8 cellular contexts compared by ENCODE assay signal in the genomic region with DNA sequence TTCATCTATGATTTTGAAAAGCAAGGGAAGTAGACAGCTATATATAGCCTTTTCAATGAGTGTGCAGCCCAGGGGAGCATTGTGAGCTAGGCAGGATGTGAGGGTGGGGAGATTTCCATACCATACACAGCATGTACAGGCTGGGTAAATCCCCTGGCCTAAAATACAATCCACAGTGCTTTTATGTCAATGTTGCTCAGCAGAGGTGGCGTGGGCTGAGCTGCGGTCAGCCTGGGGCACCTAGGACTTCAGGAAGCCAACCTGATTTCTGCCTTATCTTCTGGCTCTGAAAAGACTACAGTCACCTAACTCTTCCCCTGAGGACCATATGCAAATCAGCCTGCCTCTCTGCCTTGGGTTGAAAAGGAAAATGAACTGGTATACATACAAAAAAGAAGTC. TPM values are rescaled to one million over a fixed set of nuclear protein-coding genes. Genes with fewer than 3 reads are reported as not detected.
DNase-seq lines count a peak whose midpoint lies in the region; ATAC-seq and TF ChIP-seq lines count a peak whose summit lies in the region.

No MANE protein-coding gene starts in this region.

- no peaks in the 10 kb centered on the region for H3K9me3 ChIP-seq in esophagus squamous epithelium

- peak; percentile 89 for DNase-seq in activated CD8-positive, alpha-beta memory T cell treated with anti-CD3 and anti-CD28 coated beads for 24 hours
- peak; percentile 82 to 90 (median 84) for DNase-seq in stimulated activated CD4-positive, alpha-beta T cell treated with anti-CD3 and anti-CD28 coated beads, Interleukin-12 subunit alpha, Interleukin-12 subunit beta, amount 100 ng/mL, for 48 hours (ENCODE audit: low read depth in 2 of 3, low spot score in 1 of 3)
- no peak for DNase-seq in dermis blood vessel endothelial cell
- DNase-seq in cardiac septum (ENCODE audit: low spot score) = no peak
- DNase-seq in AG08395 (ENCODE audit: low spot score) = no peak
- DNase-seq in esophagus squamous epithelium (lab: John Stamatoyannopoulos, UW) = no peak

- no peak overlapping the region for H3K4me3 ChIP-seq in esophagus squamous epithelium

- H3K27me3 ChIP-seq in esophagus squamous epithelium = no peaks in the 10 kb centered on the region

- no peak overlapping the region for H3K27ac ChIP-seq in esophagus squamous epithelium

- intact Hi-C loops in cardiac septum (cut with DNase I) (no loop called here), esophagus squamous epithelium (cut with DNase I) (no loop called here)

- 33 to 47% methylated on average over 2 of the region's 2 CpGs for WGBS in esophagus squamous epithelium, 2 donors

- H3K36me3 ChIP-seq in esophagus squamous epithelium = no peaks in the 10 kb centered on the region

- no peak for TF ChIP-seq POLR2A in esophagus squamous epithelium (IDR thresholded peaks at IDR 0.05)

- ATAC-seq in GM19043 (IDR thresholded peaks at IDR 0.05; ENCODE audit: low read depth, unreplicated experiment) (peak; percentile 99), HG03175 (IDR thresholded peaks at IDR 0.05; ENCODE audit: unreplicated experiment) (peak; percentile 99)

- H3K4me1 ChIP-seq in esophagus squamous epithelium = no peaks in the 10 kb centered on the region

- TF ChIP-seq CTCF in esophagus squamous epithelium (IDR thresholded peaks at IDR 0.05) = no peak

RNA-seq across cellular contexts. Expression of gene GARIN3, which starts 6.3 kb away (rescaled TPM):
- total RNA-seq in dermis blood vessel endothelial cell = not detected in 2 replicates
- not detected for total RNA-seq in cardiac septum
- total RNA-seq in esophagus squamous epithelium = not detected

RNA-seq across cellular contexts. Expression of gene ITK, which starts 8.2 kb away (rescaled TPM):
- total RNA-seq in dermis blood vessel endothelial cell (not detected in 2 replicates), cardiac septum (0.43 TPM), esophagus squamous epithelium (1 to 10 TPM in 3 of 4 donors, under 1 TPM in 1; 0.53 to 5.1 (median 3.9) TPM)

RNA-seq across cellular contexts. Expression of gene MED7, which starts 29.7 kb away (rescaled TPM):
- total RNA-seq in dermis blood vessel endothelial cell = 7.7 and 7.8 TPM in 2 replicates
- 8.9 TPM for total RNA-seq in cardiac septum
- 1 to 10 TPM; 4.7 to 8.3 (median 6.9) TPM for total RNA-seq in esophagus squamous epithelium

Comparison
In these comparisons a context has a peak if more than half of its experiments do, and no peak if none do; other contexts are left out.
1. DNase-seq: peak in activated CD8-positive, alpha-beta memory T cell treated with anti-CD3 and anti-CD28 coated beads for 24 hours (single experiment) and stimulated activated CD4-positive, alpha-beta T cell treated with anti-CD3 and anti-CD28 coated beads, Interleukin-12 subunit alpha, Interleukin-12 subunit beta, amount 100 ng/mL, for 48 hours (3 of 3); none in dermis blood vessel endothelial cell (single experiment), cardiac septum (single experiment), AG08395 (single experiment) and esophagus squamous epithelium (single experiment).